In the genomic region with DNA sequence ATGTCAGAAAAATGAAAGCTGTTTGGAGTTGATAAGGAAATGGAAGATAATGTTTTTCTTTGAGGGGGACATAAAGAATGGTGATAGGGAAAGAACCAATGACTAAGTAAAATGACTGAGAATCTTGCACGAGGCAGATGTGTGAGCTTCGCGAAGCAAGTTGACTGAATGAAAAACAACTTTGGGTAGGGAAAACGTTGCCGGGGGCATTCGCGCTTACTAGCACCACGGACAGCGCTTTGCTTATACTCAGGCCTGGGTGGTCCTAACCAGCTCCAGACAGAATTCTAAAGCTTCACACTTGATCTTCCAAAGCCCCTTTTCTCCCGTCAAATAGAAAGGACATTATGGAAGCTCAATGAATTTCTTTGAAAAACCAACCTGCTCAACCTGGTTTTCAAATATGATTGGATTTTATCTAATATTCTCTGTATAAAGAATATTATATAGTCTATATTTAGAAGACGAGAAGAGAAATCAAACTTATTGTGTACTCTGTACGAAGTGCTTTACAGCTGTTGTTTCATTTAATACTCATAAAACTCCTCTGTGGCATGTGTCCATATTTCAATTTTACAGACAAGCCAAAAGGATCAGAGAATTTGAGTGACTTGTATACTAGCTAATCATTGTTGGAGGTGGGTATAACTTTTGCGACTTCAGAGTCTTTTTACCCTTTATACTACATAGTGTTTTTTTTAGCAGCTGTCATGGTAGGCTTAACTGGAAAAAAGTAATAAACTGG, we compare ENCODE assay signal across 13 cellular contexts. TPM values are rescaled to one million over a fixed set of nuclear protein-coding genes. Genes with fewer than 3 reads are reported as not detected.
DNase-seq lines count a peak whose midpoint lies in the region; ATAC-seq and TF ChIP-seq lines count a peak whose summit lies in the region.
"Had no signal": no experiment of that assay in that cellular context is flagged by ENCODE, and none has a peak within 500 bp of the region (broad histone marks: within the 10 kb centered on the region; RNA-seq: fewer than 3 reads in every experiment).

No MANE protein-coding gene starts in this region.

- H3K9me3 ChIP-seq in colonic mucosa: no peaks in the 10 kb centered on the region

- DNase-seq in stimulated activated CD4-positive, alpha-beta T cell treated with anti-CD3 and anti-CD28 coated beads, Interleukin-15, amount 100 ng/mL, for 24 hours: peak; percentile 9
- no peak for DNase-seq in stimulated activated CD4-positive, alpha-beta T cell treated with anti-CD3 and anti-CD28 coated beads, Interleukin-2, amount 100 ng/mL, for 48 hours
- DNase-seq in amniotic epithelial cell (ENCODE audit: low read depth) (peak; percentile 47), iPS-NIHi11 (ENCODE audit: low spot score) (peak; percentile 70), colonic mucosa (no peak), NCI-H2196 (lab: John Stamatoyannopoulos, UW; ENCODE audit: unreplicated experiment) (no peak)
- DNase-seq in NK-92 treated with Interleukin-12 subunit alpha and Interleukin-12 subunit beta, amount 100 ng/mL, for 24 hours (lab: John Stamatoyannopoulos, UW): no peak
- DNase-seq: DMS79 treated with DMSO at 0.1 percent for 48 hours; effector memory CD8-positive, alpha-beta T cell; NCI-H1105 treated with DMSO at 0.1 percent for 48 hours; NCI-H446; stimulated activated CD4-positive, alpha-beta T cell treated with anti-CD3 and anti-CD28 coated beads, Interleukin-1b, Interleukin-23, amount 100 ng/mL, for 48 hours had no signal

- no peak for ATAC-seq in HG02938 (IDR thresholded peaks at IDR 0.05; ENCODE audit: unreplicated experiment)
- ATAC-seq: effector memory CD8-positive, alpha-beta T cell had no signal

- H3K27ac ChIP-seq in colonic mucosa: no peak overlapping the region

- no peaks in the 10 kb centered on the region for H3K36me3 ChIP-seq in colonic mucosa

- no peak for TF ChIP-seq CTCF in colonic mucosa (IDR thresholded peaks at IDR 0.05)

- no peak overlapping the region for H3K9ac ChIP-seq in colonic mucosa (ENCODE audit: low read depth in 2 of 2, low read length in 2 of 2)

- H3K4me3 ChIP-seq in colonic mucosa: no peak overlapping the region

- no peaks in the 10 kb centered on the region for H3K4me1 ChIP-seq in colonic mucosa

- H3K27me3 ChIP-seq in colonic mucosa: peaks cover 12% of the 10 kb centered on the region

- intact Hi-C loops in colonic mucosa (cut with DNase I): no loop called here

RNA-seq across cellular contexts. Expression of gene CDKN2B, which starts 1.9 kb away (rescaled TPM):
- total RNA-seq in colonic mucosa: 10 to 100 TPM; 57.0 to 76.6 TPM

RNA-seq across cellular contexts. Expression of gene CDKN2B-AS1, which starts 16.5 kb away (rescaled TPM):
- total RNA-seq in colonic mucosa: 10 to 100 TPM; 39.7 to 73.7 TPM

RNA-seq across cellular contexts. Expression of gene CDKN2A, which starts 16.9 kb away (rescaled TPM):
- 1 to 10 TPM; 1.3 to 2.9 TPM for total RNA-seq in colonic mucosa

Comparison
In these comparisons a context has a peak if more than half of its experiments do, and no peak if none do; other contexts are left out.
1. DNase-seq: peak in stimulated activated CD4-positive, alpha-beta T cell treated with anti-CD3 and anti-CD28 coated beads, Interleukin-15, amount 100 ng/mL, for 24 hours (single experiment), amniotic epithelial cell (single experiment) and iPS-NIHi11 (single experiment); none in stimulated activated CD4-positive, alpha-beta T cell treated with anti-CD3 and anti-CD28 coated beads, Interleukin-2, amount 100 ng/mL, for 48 hours (0 of 2), NK-92 treated with Interleukin-12 subunit alpha and Interleukin-12 subunit beta, amount 100 ng/mL, for 24 hours (single experiment), colonic mucosa (single experiment) and NCI-H2196 (single experiment).